In the genomic region with DNA sequence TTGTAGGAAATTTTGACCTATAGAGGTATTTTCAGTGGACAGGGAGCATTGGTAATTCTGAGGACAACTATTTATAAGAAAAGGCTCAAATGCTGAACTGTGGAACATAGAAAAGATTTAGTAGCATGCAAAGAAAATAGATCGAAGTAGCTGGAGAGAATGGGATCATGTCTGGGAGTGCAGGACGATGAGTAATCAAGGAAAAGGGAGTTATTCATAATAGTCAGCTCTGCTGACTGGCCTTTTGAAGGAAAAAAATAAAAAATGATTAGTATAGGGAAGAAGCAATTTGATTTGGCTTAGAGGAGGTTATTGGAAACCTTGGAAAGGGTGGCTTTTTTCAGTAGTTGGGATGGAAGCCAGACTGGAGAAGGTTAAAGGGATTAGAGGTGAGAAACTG, we compare ENCODE assay signal across 20 cellular contexts. TPM values are rescaled to one million over a fixed set of nuclear protein-coding genes. Genes with fewer than 3 reads are reported as not detected.
DNase-seq lines count a peak whose midpoint lies in the region; TF ChIP-seq lines count a peak whose summit lies in the region.
"Had no signal": no experiment of that assay in that cellular context is flagged by ENCODE, and none has a peak within 500 bp of the region (broad histone marks: within the 10 kb centered on the region; RNA-seq: fewer than 3 reads in every experiment).

No MANE protein-coding gene starts in this region.

- CTCF ChIA-PET in AG04449 (lab: Yijun Ruan, JAX): interaction anchor here (0.6 kb wide), 1 partner anchor 260 kb away, joined by 3 read pairs; no protein-coding TSS in a partner anchor

- H3K27me3 ChIP-seq in left ventricle myocardium inferior (ENCODE audit: low read depth): no peaks in the 10 kb centered on the region
- no peaks in the 10 kb centered on the region for H3K27me3 ChIP-seq in HAP-1 (ENCODE audit: low read depth)

- no peaks in the 10 kb centered on the region for H3K36me3 ChIP-seq in left ventricle myocardium inferior
- no peaks in the 10 kb centered on the region for H3K36me3 ChIP-seq in HAP-1 (replicated peaks)

- no peak for TF ChIP-seq CTCF in AG04449 (IDR thresholded peaks at IDR 0.05; ENCODE audit: insufficient read depth, low read length, missing control alignments)
- TF ChIP-seq CTCF in cardiac fibroblast (IDR thresholded peaks at IDR 0.05; ENCODE audit: low read depth, low read length): no peak
- TF ChIP-seq CTCF in left ventricle myocardium inferior (IDR thresholded peaks at IDR 0.05; ENCODE audit: borderline replicate concordance): no peak
- TF ChIP-seq CTCF in GM20000 (IDR thresholded peaks at IDR 0.05; ENCODE audit: extremely low read depth, missing control alignments): no peak

- in situ Hi-C loops in HAP-1 (cut with MboI; ENCODE audit: low sequenced_read_pairs): no loop called here

- H3K4me3 ChIP-seq in AG04449 (ENCODE audit: low read depth, low read length) (no peak overlapping the region), cardiac fibroblast (replicated peaks in 1 of 2; ENCODE audit: low read depth in 2 of 2, low read length in 2 of 2) (no peak overlapping the region), left ventricle myocardium inferior (no peak overlapping the region), HAP-1 (no peak overlapping the region)
- H3K4me3 ChIP-seq: coronary artery had no signal

- intact Hi-C loops in cardiac septum (cut with DNase I): no loop called here
- intact Hi-C loops in left ventricle myocardium inferior (cut with micrococcal nuclease): no loop called here

- peaks cover 10% of the 10 kb centered on the region for H3K4me1 ChIP-seq in left ventricle myocardium inferior
- peaks cover 25% of the 10 kb centered on the region for H3K4me1 ChIP-seq in HAP-1

- POLR2A ChIA-PET in AG04449 (lab: Yijun Ruan, JAX): no interaction called here

- no peaks in the 10 kb centered on the region for H3K9me3 ChIP-seq in left ventricle myocardium inferior (replicated peaks)
- H3K9me3 ChIP-seq in HAP-1: no peaks in the 10 kb centered on the region

- no peak overlapping the region for H3K27ac ChIP-seq in left ventricle myocardium inferior (replicated peaks)
- H3K27ac ChIP-seq: coronary artery had no signal

- DNase-seq in AG04449 (ENCODE audit: low read depth, low spot score): peak; percentile 10
- peak; percentile 33 for DNase-seq in HS-27A (ENCODE audit: low read depth)
- DNase-seq in cardiac fibroblast (ENCODE audit: low read depth in 2 of 2): peak; percentile 6 to 52
- peak; percentile 35 for DNase-seq in non-pigmented ciliary epithelial cell (ENCODE audit: low read depth)
- no peak for DNase-seq in cardiac septum (ENCODE audit: low spot score)
- no peak for DNase-seq in left ventricle myocardium inferior
- no peak for DNase-seq in GM20000 (ENCODE audit: low spot score)
- no peak for DNase-seq in HAP-1 (ENCODE audit: low spot score in 2 of 2)
- DNase-seq: activated CD4-positive, CD25-positive, alpha-beta regulatory T cell treated with anti-CD3 and anti-CD28 coated beads, Interleukin-2, amount 50 U/mL, for 72 hours; activated effector memory CD4-positive, alpha-beta T cell treated with Interleukin-2 at 50 U/mL for 16 hours; amygdala; CD8-positive, alpha-beta memory T cell; head of caudate nucleus; immature natural killer cell; naive thymus-derived CD8-positive, alpha-beta T cell; NCI-H187 treated with DMSO at 0.1 percent for 48 hours; NCI-H524 treated with DMSO at 0.1 percent for 48 hours; stimulated activated naive CD4-positive, alpha-beta T cell had no signal

RNA-seq across cellular contexts. Expression of a gene that starts 22.9 kb away (rescaled TPM):
- 208 TPM for total RNA-seq in cardiac septum
- total RNA-seq in left ventricle myocardium inferior: 267 TPM
- total RNA-seq: endothelial cell of umbilical vein; naive thymus-derived CD8-positive, alpha-beta T cell had no signal

Comparison
In these comparisons a context has a peak if more than half of its experiments do, and no peak if none do; other contexts are left out.
1. DNase-seq: peak in AG04449 (single experiment), HS-27A (single experiment), cardiac fibroblast (2 of 2) and non-pigmented ciliary epithelial cell (single experiment); none in cardiac septum (single experiment), left ventricle myocardium inferior (single experiment), GM20000 (single experiment) and HAP-1 (0 of 2).